In the genomic region with DNA sequence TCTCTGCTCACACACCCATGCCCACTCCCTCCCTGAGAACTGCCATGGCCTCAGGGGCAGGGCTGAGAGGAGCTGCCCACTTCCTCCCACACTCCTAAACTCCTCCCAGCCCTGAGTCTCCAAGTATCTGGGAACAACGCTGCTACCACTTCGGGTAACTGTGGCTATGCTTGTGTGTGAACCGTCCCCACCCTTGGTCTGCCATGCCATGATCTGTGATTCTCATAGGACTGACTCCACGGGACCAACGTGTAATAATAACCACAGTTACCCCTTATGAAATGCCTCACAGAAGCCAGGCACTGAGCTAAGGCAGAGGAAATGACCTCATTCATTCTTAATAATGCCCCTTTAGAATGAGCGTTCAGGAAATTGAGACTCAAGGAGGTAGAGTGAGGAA, we compare ENCODE assay signal across 1 cellular context.
TF ChIP-seq lines count a peak whose summit lies in the region.

No MANE protein-coding gene starts in this region.

TF ChIP-seq in IMR-90, 13 proteins besides CTCF, POLR2A, EP300 and RAD21:
- no peak for TF ChIP-seq MXI1 (IDR thresholded peaks at IDR 0.05; ENCODE audit: borderline replicate concordance, low read depth, low read length)
- TF ChIP-seq, protein P1, sequence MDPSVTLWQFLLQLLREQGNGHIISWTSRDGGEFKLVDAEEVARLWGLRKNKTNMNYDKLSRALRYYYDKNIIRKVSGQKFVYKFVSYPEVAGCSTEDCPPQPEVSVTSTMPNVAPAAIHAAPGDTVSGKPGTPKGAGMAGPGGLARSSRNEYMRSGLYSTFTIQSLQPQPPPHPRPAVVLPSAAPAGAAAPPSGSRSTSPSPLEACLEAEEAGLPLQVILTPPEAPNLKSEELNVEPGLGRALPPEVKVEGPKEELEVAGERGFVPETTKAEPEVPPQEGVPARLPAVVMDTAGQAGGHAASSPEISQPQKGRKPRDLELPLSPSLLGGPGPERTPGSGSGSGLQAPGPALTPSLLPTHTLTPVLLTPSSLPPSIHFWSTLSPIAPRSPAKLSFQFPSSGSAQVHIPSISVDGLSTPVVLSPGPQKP (IDR thresholded peaks at IDR 0.05; ENCODE audit: borderline replicate concordance, low read depth, low read length): no peak
- no peak for TF ChIP-seq FOS (IDR thresholded peaks at IDR 0.05; ENCODE audit: low read depth, low read length)
- TF ChIP-seq NFE2L2 (IDR thresholded peaks at IDR 0.05; ENCODE audit: low read depth, low read length): no peak
- no peak for TF ChIP-seq RFX5 (IDR thresholded peaks at IDR 0.05; ENCODE audit: low read depth, low read length)
- no peak for TF ChIP-seq SMC3 (IDR thresholded peaks at IDR 0.05; ENCODE audit: low read depth, low read length)
TF ChIP-seq in IMR-90: peak in this region for 0.
